Comparison of ENCODE assay signal across 9 cellular contexts in genomic region chr1:94325379-94326302, GRCh38.
A peak's percentile ranks its signal among the peaks of the same experiment; 100 is the strongest.
DNase-seq lines count a peak whose midpoint lies in the region; ATAC-seq lines count a peak whose summit lies in the region.
"Had no signal": no experiment of that assay in that cellular context is flagged by ENCODE, and none has a peak within 500 bp of the region (broad histone marks: within the 10 kb centered on the region; RNA-seq: fewer than 3 reads in every experiment).

No MANE protein-coding gene starts in this region.

- ATAC-seq in naive thymus-derived CD8-positive, alpha-beta T cell = no peak

- peaks cover 86% of the 10 kb centered on the region for H3K4me1 ChIP-seq in ACC112 (ENCODE audit: control insufficient read depth, insufficient read depth, low read length, unreplicated experiment)

- H3K4me1 Mint-ChIP-seq in naive thymus-derived CD8-positive, alpha-beta T cell = peaks cover 0 to 15% (median 6%) of the 10 kb centered on the region in 4 donors

- peaks cover 3% of the 10 kb centered on the region for H3K79me2 ChIP-seq in ACC112 (ENCODE audit: control insufficient read depth, insufficient read depth, low read length, unreplicated experiment)

- no peaks in the 10 kb centered on the region for H3K36me3 ChIP-seq in ACC112 (ENCODE audit: insufficient read depth, low read length)

- no peak overlapping the region for H3K27ac Mint-ChIP-seq in naive thymus-derived CD8-positive, alpha-beta T cell
- H3K27ac Mint-ChIP-seq: activated naive CD8-positive, alpha-beta T cell treated with anti-CD3 and anti-CD28 coated beads, Interleukin-2, amount 10 ng/mL, durations not matched to agents 7 days and 5 days had no signal

- peak overlapping the region; percentile 89 for H3K27ac ChIP-seq in ACC112 (ENCODE audit: low read depth, low read length)

- DNase-seq in LoVo (ENCODE audit: low spot score) (peak; percentile 84), cerebellar cortex (ENCODE audit: low spot score) (peak; percentile 59), lung microvascular endothelial cell (ENCODE audit: low read depth in 2 of 2) (peak; percentile 94 to 95), globus pallidus (ENCODE audit: low spot score) (no peak), NCI-H526 (lab: John Stamatoyannopoulos, UW) (no peak)
- no peak for DNase-seq in activated CD8-positive, alpha-beta memory T cell treated with anti-CD3 and anti-CD28 coated beads, Interleukin-2, amount 50 U/mL, for 4 hours
- no peak for DNase-seq in naive thymus-derived CD8-positive, alpha-beta T cell
- DNase-seq: activated naive CD8-positive, alpha-beta T cell treated with anti-CD3 and anti-CD28 coated beads, Interleukin-2, amount 10 ng/mL, durations not matched to agents 7 days and 5 days had no signal

- peaks cover 29 to 47% (median 36%) of the 10 kb centered on the region in 5 donors for H3K27me3 Mint-ChIP-seq in naive thymus-derived CD8-positive, alpha-beta T cell

- no peaks in the 10 kb centered on the region for H3K36me3 Mint-ChIP-seq in naive thymus-derived CD8-positive, alpha-beta T cell

- H2AFZ ChIP-seq in ACC112 (ENCODE audit: low read length, unreplicated experiment) = no peak overlapping the region

- H3K4me3 ChIP-seq in ACC112 (ENCODE audit: low read depth, low read length) = peak overlapping the region; percentile 48; the same call in 1 of the 2 replicates

- no peak overlapping the region for H3K4me3 Mint-ChIP-seq in naive thymus-derived CD8-positive, alpha-beta T cell
- H3K4me3 Mint-ChIP-seq: activated naive CD8-positive, alpha-beta T cell treated with anti-CD3 and anti-CD28 coated beads, Interleukin-2, amount 10 ng/mL, durations not matched to agents 7 days and 5 days had no signal

- no peaks in the 10 kb centered on the region for H3K9me3 Mint-ChIP-seq in naive thymus-derived CD8-positive, alpha-beta T cell
- H3K9me3 Mint-ChIP-seq: activated naive CD8-positive, alpha-beta T cell treated with anti-CD3 and anti-CD28 coated beads, Interleukin-2, amount 10 ng/mL, durations not matched to agents 7 days and 5 days had no signal

- H3K27me3 ChIP-seq in ACC112 (ENCODE audit: insufficient read depth, low read length) = no peaks in the 10 kb centered on the region

- POLR2A ChIA-PET in naive thymus-derived CD8-positive, alpha-beta T cell (lab: Charles Lee) = no interaction called here

Comparison
In these comparisons a context has a peak if more than half of its experiments do, and no peak if none do; other contexts are left out.
1. DNase-seq: peak in LoVo (single experiment), cerebellar cortex (single experiment) and lung microvascular endothelial cell (2 of 2); none in globus pallidus (single experiment), NCI-H526 (0 of 2), activated CD8-positive, alpha-beta memory T cell treated with anti-CD3 and anti-CD28 coated beads, Interleukin-2, amount 50 U/mL, for 4 hours (single experiment) and naive thymus-derived CD8-positive, alpha-beta T cell (0 of 10).